ENCODE assay signal across 10 cellular contexts in the genomic region with DNA sequence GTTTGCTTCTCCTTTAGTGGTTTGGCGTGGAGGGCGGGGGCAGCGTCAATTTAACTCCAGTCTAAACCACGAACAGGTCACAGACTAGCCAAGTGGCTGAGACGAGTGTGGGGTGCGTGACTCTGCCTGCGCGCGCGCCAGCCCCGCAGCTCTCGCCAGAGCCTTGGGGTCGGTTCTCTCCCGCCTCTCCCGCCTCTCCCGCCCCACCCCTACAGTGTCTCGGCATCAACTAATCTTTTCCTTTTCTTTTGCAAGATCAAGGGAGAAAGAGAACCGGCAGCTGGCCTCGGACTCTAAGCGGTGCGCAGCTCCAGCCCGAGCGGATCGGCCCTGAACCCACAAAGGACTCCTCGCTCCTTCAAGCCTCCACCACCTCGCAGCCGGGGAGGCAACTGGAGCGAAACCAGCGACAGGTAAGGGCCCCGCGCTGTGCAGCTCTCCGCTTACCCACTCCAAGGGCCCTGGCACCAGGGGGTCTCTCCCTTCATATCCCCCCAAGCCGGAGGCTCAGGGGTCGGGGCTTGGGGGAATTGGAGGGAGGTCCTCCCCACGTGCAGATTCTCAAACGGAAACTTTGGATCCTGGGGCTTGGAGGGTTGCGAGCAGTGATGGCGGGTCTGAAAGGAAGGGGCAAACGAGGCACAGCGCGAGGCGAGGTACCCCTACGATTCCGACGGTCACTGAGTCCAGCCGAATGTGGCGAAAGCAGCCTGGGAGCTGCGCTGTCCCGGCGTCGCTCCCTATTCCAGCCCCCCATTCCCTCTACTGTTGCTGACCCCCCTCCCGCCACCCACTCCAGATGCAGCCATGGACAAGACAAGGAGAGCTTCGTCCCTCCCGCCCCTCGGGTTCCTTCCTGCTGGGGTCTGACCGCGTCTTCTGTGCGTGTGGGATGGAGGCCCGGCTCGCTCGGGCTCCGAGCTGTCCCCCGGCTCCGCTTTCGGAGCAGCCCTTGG. TPM values are rescaled to one million over a fixed set of nuclear protein-coding genes. Genes with fewer than 3 reads are reported as not detected.
DNase-seq lines count a peak whose midpoint lies in the region; ATAC-seq and TF ChIP-seq lines count a peak whose summit lies in the region.
"Had no signal": no experiment of that assay in that cellular context is flagged by ENCODE, and none has a peak within 500 bp of the region (broad histone marks: within the 10 kb centered on the region; RNA-seq: fewer than 3 reads in every experiment).

No MANE protein-coding gene starts in this region.

- ATAC-seq in IMR-90 (ENCODE audit: low read depth) = peak; percentile 58

- POLR2A ChIA-PET in A673 (lab: Charles Lee; ENCODE audit: low non-redundant PET) (interaction anchor here (0.7 kb wide), 1 partner anchor 691 kb away, joined by 19 read pairs; no protein-coding TSS in a partner anchor), IMR-90 (lab: Charles Lee; ENCODE audit: unreplicated experiment) (no interaction called here)

- in situ Hi-C loops in IMR-90 (cut with MboI; ENCODE audit: low sequenced_read_pairs) = no loop called here

- peak overlapping the region; percentile 99 for H3K14ac ChIP-seq in IMR-90 (replicated peaks; ENCODE audit: low read depth, low read length)

- peaks cover 34% of the 10 kb centered on the region for H3K27me3 Mint-ChIP-seq in activated naive CD4-positive, alpha-beta T cell treated with anti-CD3 and anti-CD28 coated beads, Interleukin-2, amount 10 ng/mL, durations not matched to agents 7 days and 5 days

- peak overlapping the region; percentile 98 for H3K56ac ChIP-seq in IMR-90 (ENCODE audit: extremely low read depth, insufficient read depth, low read length)

- H4K8ac ChIP-seq in IMR-90 (ENCODE audit: low read depth in 2 of 2, low read length in 2 of 2) = peak overlapping the region; percentile 75 to 92

- peaks cover 3% of the 10 kb centered on the region; the same call in 1 of the 2 replicates for H3K9me1 ChIP-seq in IMR-90 (ENCODE audit: insufficient read depth, low read length)

- peak overlapping the region; percentile 94 for H2BK120ac ChIP-seq in IMR-90 (ENCODE audit: low read depth, low read length)

- TF ChIP-seq CTCF in A673 (conservative IDR thresholded peaks at IDR 0.05; ENCODE audit: low read depth, low read length) (no peak), IMR-90 (conservative IDR thresholded peaks at IDR 0.05; ENCODE audit: low read depth, low read length) (no peak), fibroblast of lung (conservative IDR thresholded peaks at IDR 0.05 in 1 of 2, IDR thresholded peaks at IDR 0.05 in 1 of 2; ENCODE audit: low read depth in 1 of 2, low read length in 2 of 2) (no peak)

- peaks cover 6 to 28% of the 10 kb centered on the region in 2 experiments; a peak in 3 of 4 replicates for H3K79me1 ChIP-seq in IMR-90 (ENCODE audit: low read depth in 1 of 2, low read length in 2 of 2)

- H3K79me2 ChIP-seq in fibroblast of lung (ENCODE audit: control insufficient read depth, insufficient read depth, low read length) = peaks cover 13% of the 10 kb centered on the region

- peak; percentile 33 for DNase-seq in A673 (ENCODE audit: low spot score)
- DNase-seq in IMR-90 = peak; percentile 59
- peak; percentile 32 to 54 for DNase-seq in fibroblast of lung (ENCODE audit: low read depth in 2 of 2)
- no peak for DNase-seq in activated naive CD4-positive, alpha-beta T cell treated with anti-CD3 and anti-CD28 coated beads, Interleukin-2, amount 10 ng/mL, durations not matched to agents 7 days and 5 days
- DNase-seq in NCI-H2029 (lab: John Stamatoyannopoulos, UW) = no peak
- DNase-seq in NCI-H2029 treated with DMSO at 0.1 percent for 48 hours (lab: John Stamatoyannopoulos, UW) = no peak
- no peak for DNase-seq in GM19238 (ENCODE audit: insufficient read length, low spot score)
- DNase-seq: activated naive CD4-positive, alpha-beta T cell treated with Interleukin-2 at 50 U/mL for 16 hours; CD4-positive, alpha-beta memory T cell had no signal

- H4K91ac ChIP-seq in IMR-90 (ENCODE audit: insufficient read depth, low read depth, low read length) = peak overlapping the region; percentile 98

- no peak overlapping the region for H3K27ac ChIP-seq in A673 (ENCODE audit: low read depth, low read length, poor library complexity, severe bottlenecking)
- peak overlapping the region; percentile 88 for H3K27ac ChIP-seq in IMR-90 (ENCODE audit: insufficient read depth, low read length)
- no peak overlapping the region for H3K27ac ChIP-seq in fibroblast of lung (ENCODE audit: insufficient read depth, low read length)
- H3K27ac ChIP-seq in mucosa of rectum (ENCODE audit: low read depth in 2 of 2, low read length in 2 of 2) = peak overlapping the region in 1 of 2 donors; percentile 2

- H3K4me3 Mint-ChIP-seq in activated naive CD4-positive, alpha-beta T cell treated with anti-CD3 and anti-CD28 coated beads, Interleukin-2, amount 10 ng/mL, durations not matched to agents 7 days and 5 days = no peak overlapping the region
- H3K4me3 Mint-ChIP-seq: CD4-positive, alpha-beta memory T cell had no signal

- TF ChIP-seq RAD21 in IMR-90 (IDR thresholded peaks at IDR 0.05; ENCODE audit: low read length) = no peak

- WGBS in IMR-90 (ENCODE audit: extremely low coverage in 2 of 2, insufficient read length in 1 of 2), 2 experiments = 2% methylated on average over 10 of the region's 65 CpGs; no CpG with 5 or more reads in 1 of the 2 experiments

- BruUV-seq in A673 (replicated peaks; lab: Mats Ljungman, UMichigan) (no TSS peak), IMR-90 (replicated peaks; lab: Mats Ljungman, UMichigan) (TSS peak; percentile 38)

- H3K9me3 ChIP-seq in A673 (ENCODE audit: low read depth, low read length, poor library complexity, severe bottlenecking) (no peaks in the 10 kb centered on the region), IMR-90 (ENCODE audit: control insufficient read depth, insufficient read depth, low read length) (no peaks in the 10 kb centered on the region), fibroblast of lung (ENCODE audit: control insufficient read depth, insufficient read depth, low read depth, low read length) (no peaks in the 10 kb centered on the region), mucosa of rectum (ENCODE audit: control insufficient read depth in 2 of 2, low read length in 2 of 2) (no peaks in the 10 kb centered on the region)

- no peaks in the 10 kb centered on the region for H3K36me3 ChIP-seq in A673 (ENCODE audit: insufficient read depth, low read length, poor library complexity, severe bottlenecking)
- H3K36me3 ChIP-seq in IMR-90 (ENCODE audit: control insufficient read depth, insufficient read depth, low read length) = peaks cover 25% of the 10 kb centered on the region
- no peaks in the 10 kb centered on the region for H3K36me3 ChIP-seq in fibroblast of lung (ENCODE audit: control insufficient read depth, insufficient read depth, low read length)
- H3K36me3 ChIP-seq in mucosa of rectum (ENCODE audit: control insufficient read depth in 2 of 2, insufficient read depth in 2 of 2, low read length in 2 of 2) = no peaks in the 10 kb centered on the region

- peak overlapping the region; percentile 65; the same call in 1 of the 3 replicates for H2BK15ac ChIP-seq in IMR-90 (ENCODE audit: low read depth, low read length)

- CTCF ChIA-PET in A673 (lab: Charles Lee) (interaction anchor here (0.6 kb wide), 1 partner anchor 231 kb away, joined by 3 read pairs; no protein-coding TSS in a partner anchor), IMR-90 (lab: Yijun Ruan, JAX) (interaction anchor here (0.5 to 0.6 kb wide), 2 partner anchors 23 to 1213 kb away, joined by 3 read pairs; no protein-coding TSS in a partner anchor)
- CTCF ChIA-PET in activated naive CD4-positive, alpha-beta T cell treated with anti-CD3 and anti-CD28 coated beads, Interleukin-2, amount 10 ng/mL, durations not matched to agents 7 days and 5 days (lab: Charles Lee) = no interaction called here

- H2AFZ ChIP-seq in IMR-90 (replicated peaks; ENCODE audit: low read length, poor library complexity) (peak overlapping the region; percentile 86), fibroblast of lung (ENCODE audit: low read length) (peak overlapping the region; percentile 60)

- no peaks in the 10 kb centered on the region for H3K4me1 Mint-ChIP-seq in activated naive CD4-positive, alpha-beta T cell treated with anti-CD3 and anti-CD28 coated beads, Interleukin-2, amount 10 ng/mL, durations not matched to agents 7 days and 5 days

- peak overlapping the region; percentile 95 for H3K18ac ChIP-seq in IMR-90 (ENCODE audit: low read depth, low read length)

- no peaks in the 10 kb centered on the region for H3K9me3 Mint-ChIP-seq in activated naive CD4-positive, alpha-beta T cell treated with anti-CD3 and anti-CD28 coated beads, Interleukin-2, amount 10 ng/mL, durations not matched to agents 7 days and 5 days

- no peak overlapping the region for H3K27ac Mint-ChIP-seq in activated naive CD4-positive, alpha-beta T cell treated with anti-CD3 and anti-CD28 coated beads, Interleukin-2, amount 10 ng/mL, durations not matched to agents 7 days and 5 days
- H3K27ac Mint-ChIP-seq: CD4-positive, alpha-beta memory T cell had no signal

- H3K27me3 ChIP-seq in A673 (replicated peaks; ENCODE audit: insufficient read depth, low read depth, low read length, poor library complexity) (peaks cover 24% of the 10 kb centered on the region), IMR-90 (ENCODE audit: control insufficient read depth, insufficient read depth, low read length) (no peaks in the 10 kb centered on the region), fibroblast of lung (ENCODE audit: control insufficient read depth, insufficient read depth, low read length) (no peaks in the 10 kb centered on the region), mucosa of rectum (ENCODE audit: control insufficient read depth in 2 of 2, insufficient read depth in 2 of 2, low read length in 2 of 2) (no peaks in the 10 kb centered on the region)

- peak overlapping the region; percentile 97 for H3K4ac ChIP-seq in IMR-90 (ENCODE audit: low read depth, low read length)

- H3K23ac ChIP-seq in IMR-90 (ENCODE audit: low read depth, low read length) = peak overlapping the region; percentile 100

- peak overlapping the region; percentile 95 for H2AK9ac ChIP-seq in IMR-90 (replicated peaks; ENCODE audit: low read depth, low read length, poor library complexity)

- H4K20me1 ChIP-seq in IMR-90 (ENCODE audit: insufficient read depth, low read length) (peaks cover 7% of the 10 kb centered on the region; the same call in 1 of the 2 replicates), fibroblast of lung (ENCODE audit: control insufficient read depth, extremely low read depth, insufficient read depth, low read length) (no peaks in the 10 kb centered on the region)

- peak overlapping the region; percentile 98 for H3K9ac ChIP-seq in IMR-90 (ENCODE audit: low read depth, low read length)
- H3K9ac ChIP-seq in fibroblast of lung (ENCODE audit: insufficient read depth, low read length) = peak overlapping the region; percentile 60
- H3K9ac ChIP-seq in mucosa of rectum (ENCODE audit: low read depth in 1 of 2, low read length in 2 of 2) = no peak overlapping the region

- peak overlapping the region; percentile 76 for H4K5ac ChIP-seq in IMR-90 (ENCODE audit: low read depth, low read length)

- H2BK20ac ChIP-seq in IMR-90 (ENCODE audit: low read depth, low read length) = peak overlapping the region; percentile 53

- H3K4me3 ChIP-seq in A673 (ENCODE audit: low read depth, low read length, poor library complexity, severe bottlenecking) = peak overlapping the region; percentile 52
- H3K4me3 ChIP-seq in IMR-90 (ENCODE audit: insufficient read depth, low read depth, low read length) = peak overlapping the region; percentile 95
- H3K4me3 ChIP-seq in fibroblast of lung (replicated peaks in 1 of 4; ENCODE audit: control extremely low read depth in 1 of 4, insufficient read depth in 1 of 4, low read depth in 3 of 4, low read length in 4 of 4) = peak overlapping the region; percentile 55 to 88 (median 60)
- peak overlapping the region; percentile 35 to 48 for H3K4me3 ChIP-seq in mucosa of rectum (ENCODE audit: low read length in 2 of 2)

- peak overlapping the region; percentile 91 for H2AK5ac ChIP-seq in IMR-90 (ENCODE audit: low read depth, low read length)

- dilution Hi-C loops in IMR-90 (cut with HindIII; ENCODE audit: low sequenced_read_pairs, unreplicated experiment) = no loop called here

- H3K4me2 ChIP-seq in IMR-90 (ENCODE audit: low read depth, low read length) (peak overlapping the region; percentile 93), fibroblast of lung (ENCODE audit: extremely low read depth, insufficient read depth, low read length) (peak overlapping the region; percentile 91)

- H3K36me3 Mint-ChIP-seq in activated naive CD4-positive, alpha-beta T cell treated with anti-CD3 and anti-CD28 coated beads, Interleukin-2, amount 10 ng/mL, durations not matched to agents 7 days and 5 days = no peaks in the 10 kb centered on the region
- H3K36me3 Mint-ChIP-seq: CD4-positive, alpha-beta memory T cell had no signal

- TF ChIP-seq POLR2A in IMR-90 (IDR thresholded peaks at IDR 0.05; ENCODE audit: low read depth, low read length) = no peak

- intact Hi-C loops in A673 (cut with micrococcal nuclease; ENCODE audit: unreplicated experiment) = no loop called here
- intact Hi-C loops in IMR-90 (cut with micrococcal nuclease) = loop anchor here (2.0 to 10.0 kb wide), 3 partner anchors 214 to 724 kb away; no protein-coding TSS in a partner anchor

- peaks cover 14% of the 10 kb centered on the region for H3K4me1 ChIP-seq in A673 (ENCODE audit: insufficient read depth, low read length, poor library complexity, severe bottlenecking)
- H3K4me1 ChIP-seq in IMR-90 (ENCODE audit: control insufficient read depth, insufficient read depth, low read length) = peaks cover 12% of the 10 kb centered on the region
- H3K4me1 ChIP-seq in fibroblast of lung (ENCODE audit: control insufficient read depth, extremely low read depth, insufficient read depth, low read length) = peaks cover 10% of the 10 kb centered on the region
- H3K4me1 ChIP-seq in mucosa of rectum (ENCODE audit: control insufficient read depth in 2 of 2, insufficient read depth in 2 of 2, low read length in 2 of 2) = no peaks in the 10 kb centered on the region

- peak overlapping the region; percentile 97 for H2BK5ac ChIP-seq in IMR-90 (ENCODE audit: low read depth, low read length, poor library complexity, severe bottlenecking)

RNA-seq across cellular contexts. Expression of a gene that starts 0.8 kb away (rescaled TPM):
- total RNA-seq in A673 (2021) = 4.6 and 4.8 TPM in 2 replicates
- total RNA-seq in IMR-90 (2012; rRNA removed) = 144 and 184 TPM in 2 replicates
- polyA plus RNA-seq in IMR-90 (2012; rRNA removed) = 77.9 and 79.3 TPM in 2 replicates
- polyA plus RNA-seq in IMR-90 (2012; cell fraction: cytosol; rRNA removed) = 30.1 and 41.1 TPM in 2 replicates
- 75.4 and 103 TPM in 2 replicates for polyA plus RNA-seq in IMR-90 (2012; cell fraction: nucleus; rRNA removed; ENCODE audit: low replicate concordance)
- total RNA-seq in fibroblast of lung = 2.3 and 7.9 TPM in 2 replicates
- 10.1 and 47.1 TPM in 2 replicates for polyA plus RNA-seq in fibroblast of lung
- 4.9 and 23.5 TPM in 2 replicates for polyA plus RNA-seq in fibroblast of lung (2012)
- 37.8 and 110 TPM in 2 replicates for polyA minus RNA-seq in fibroblast of lung (ENCODE audit: low replicate concordance)
- total RNA-seq: CD4-positive, alpha-beta memory T cell had no signal
- polyA plus RNA-seq: CD4-positive, alpha-beta memory T cell had no signal

Comparison
In these comparisons a context has a peak if more than half of its experiments do, and no peak if none do; other contexts are left out.
1. DNase-seq: peak in A673 (single experiment), IMR-90 (single experiment) and fibroblast of lung (2 of 2); none in activated naive CD4-positive, alpha-beta T cell treated with anti-CD3 and anti-CD28 coated beads, Interleukin-2, amount 10 ng/mL, durations not matched to agents 7 days and 5 days (single experiment), NCI-H2029 (single experiment), NCI-H2029 treated with DMSO at 0.1 percent for 48 hours (single experiment) and GM19238 (single experiment).
2. H3K4me3 ChIP-seq: peak in every context shown above with its lines; median percentile 95 in IMR-90; 60 in fibroblast of lung; 52 in A673; 42 in mucosa of rectum.
3. H3K9ac ChIP-seq: peak in IMR-90 (single experiment) and fibroblast of lung (single experiment); none in mucosa of rectum (0 of 2).
4. RNA of a gene that starts 0.8 kb away (total RNA-seq): 144 to 184 TPM in IMR-90; 2.3 to 7.9 TPM in fibroblast of lung and 4.6 to 4.8 TPM in A673; every median in the first group is over 10 times any median in the second.